In genomic region chr17:56914641-56915263, GRCh38 we compare ENCODE assay signal across 1 cellular context.
TF ChIP-seq lines count a peak whose summit lies in the region.

No MANE protein-coding gene starts in this region.

TF ChIP-seq in GM23338, 12 proteins besides CTCF, POLR2A, EP300 and RAD21 (continued from another document):
- TF ChIP-seq ZNF462 (CRISPR knock-in tag; IDR thresholded peaks at IDR 0.05) = no peak
- TF ChIP-seq ZNF331 (CRISPR knock-in tag; IDR thresholded peaks at IDR 0.05; ENCODE audit: low read depth) = no peak
- peak; percentile 33 for TF ChIP-seq EZH2 (IDR thresholded peaks at IDR 0.05; ENCODE audit: low read depth, unreplicated experiment)
